ENCODE assay signal across 6 cellular contexts in genomic region chr1:231212301-231212700, GRCh38. TPM values are rescaled to one million over a fixed set of nuclear protein-coding genes. Genes with fewer than 3 reads are reported as not detected.
"Had no signal": no experiment of that assay in that cellular context is flagged by ENCODE, and none has a peak within 500 bp of the region (broad histone marks: within the 10 kb centered on the region; RNA-seq: fewer than 3 reads in every experiment).

No MANE protein-coding gene starts in this region.

RNA-seq across cellular contexts. Expression of gene TRIM67, which starts 50.4 kb away (rescaled TPM):
- total RNA-seq: esophagus mucosa; lower lobe of right lung; naive thymus-derived CD8-positive, alpha-beta T cell; upper lobe of right lung; vagina had no signal
- polyA plus RNA-seq: heart left ventricle; naive thymus-derived CD8-positive, alpha-beta T cell had no signal
